Comparison of ENCODE assay signal across 10 cellular contexts in the genomic region with DNA sequence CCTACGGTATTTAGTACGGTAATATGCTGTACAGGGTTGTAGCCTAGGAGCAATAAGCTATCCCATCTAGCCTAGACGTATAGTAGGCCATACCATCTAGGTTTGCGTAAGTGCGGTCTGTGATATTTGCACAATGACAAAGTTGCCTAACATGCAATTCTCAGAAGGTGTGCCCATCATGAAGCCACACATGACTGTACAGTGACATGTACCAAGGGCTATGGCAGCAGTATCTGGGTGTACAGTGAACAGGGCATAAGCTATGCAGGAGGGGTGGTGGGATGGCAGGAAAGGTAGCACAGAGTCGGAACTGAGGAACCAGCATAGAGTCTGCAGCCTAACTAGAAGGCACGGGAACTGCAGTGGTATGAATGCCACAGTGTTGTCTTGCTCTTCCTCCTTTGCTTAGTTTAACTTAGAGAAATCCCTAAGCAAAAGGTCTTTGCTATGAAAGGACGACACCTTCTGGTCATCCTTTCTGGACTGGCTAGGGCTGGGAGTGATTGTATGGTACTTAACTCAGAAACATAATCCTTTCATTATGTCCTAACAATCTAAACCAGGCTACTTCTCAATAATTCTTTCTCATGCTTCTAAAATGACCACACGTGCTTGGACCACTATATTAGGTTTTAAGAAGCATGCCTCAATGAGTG.
DNase-seq lines count a peak whose midpoint lies in the region; ATAC-seq and TF ChIP-seq lines count a peak whose summit lies in the region.
"Had no signal": no experiment of that assay in that cellular context is flagged by ENCODE, and none has a peak within 500 bp of the region (broad histone marks: within the 10 kb centered on the region; RNA-seq: fewer than 3 reads in every experiment).

No MANE protein-coding gene starts in this region.

- no peaks in the 10 kb centered on the region for H3K27me3 ChIP-seq in GM23338 (ENCODE audit: insufficient read depth)
- H3K27me3 ChIP-seq in trophoblast cell (ENCODE audit: insufficient read depth, low read length): no peaks in the 10 kb centered on the region
- H3K27me3 ChIP-seq: body of pancreas, heart right ventricle had no signal

- H4K8ac ChIP-seq in trophoblast cell (ENCODE audit: low read depth, low read length): no peak overlapping the region

- H2BK120ac ChIP-seq in trophoblast cell (ENCODE audit: insufficient read depth, low read length, poor library complexity): no peak overlapping the region

- H3K4ac ChIP-seq in trophoblast cell (ENCODE audit: low read depth, low read length): no peak overlapping the region

- no peak overlapping the region for H2AK5ac ChIP-seq in trophoblast cell (ENCODE audit: low read length)

- no peak overlapping the region for H3K9ac ChIP-seq in trophoblast cell (ENCODE audit: low read length)

- ATAC-seq in GM23338: peak; percentile 87
- no peak for ATAC-seq in activated T-helper 17 cell treated with anti-CD3 and anti-CD28 coated beads, Interleukin-2, amount 50 U/mL, for 72 hours (replicated peaks)
- ATAC-seq: activated CD8-positive, alpha-beta T cell treated with anti-CD3 and anti-CD28 coated beads for 36 hours; body of pancreas had no signal

- no CpG with 5 or more reads among the region's 9 CpGs for WGBS in trophoblast cell (ENCODE audit: extremely low coverage, insufficient coverage, insufficient read length)

- H3K4me3 ChIP-seq in GM23338 (no peak overlapping the region), trophoblast cell (ENCODE audit: low read depth, low read length) (no peak overlapping the region)
- H3K4me3 ChIP-seq: body of pancreas, heart right ventricle had no signal

- H3K27me3 Mint-ChIP-seq in GM23338 (ENCODE audit: insufficient read depth, low read depth, poor library complexity): peaks cover 2% of the 10 kb centered on the region
- H3K27me3 Mint-ChIP-seq in activated T-helper 17 cell treated with anti-CD3 and anti-CD28 coated beads, Interleukin-2, amount 50 U/mL, for 72 hours: peaks cover 3% of the 10 kb centered on the region

- no peaks in the 10 kb centered on the region for H3K9me3 ChIP-seq in trophoblast cell (ENCODE audit: insufficient read depth, low read depth, low read length)
- H3K9me3 ChIP-seq: body of pancreas, heart right ventricle had no signal

- no peaks in the 10 kb centered on the region for H3K9me3 Mint-ChIP-seq in GM23338
- no peaks in the 10 kb centered on the region for H3K9me3 Mint-ChIP-seq in activated T-helper 17 cell treated with anti-CD3 and anti-CD28 coated beads, Interleukin-2, amount 50 U/mL, for 72 hours
- H3K9me3 Mint-ChIP-seq: activated CD8-positive, alpha-beta T cell treated with anti-CD3 and anti-CD28 coated beads for 36 hours had no signal

- H4K12ac ChIP-seq in trophoblast cell (ENCODE audit: low read depth, low read length): no peak overlapping the region

- no peak overlapping the region for H3K27ac ChIP-seq in GM23338 (ENCODE audit: low read depth)
- no peak overlapping the region for H3K27ac ChIP-seq in trophoblast cell (ENCODE audit: low read depth, low read length)
- H3K27ac ChIP-seq: body of pancreas, heart right ventricle had no signal

- no peaks in the 10 kb centered on the region for H4K20me1 ChIP-seq in GM23338 (replicated peaks; ENCODE audit: insufficient read depth)

- no peak overlapping the region for H3K4me2 ChIP-seq in GM23338
- H3K4me2 ChIP-seq in trophoblast cell (ENCODE audit: low read length): no peak overlapping the region

- no peaks in the 10 kb centered on the region for H3F3A ChIP-seq in GM23338 (replicated peaks; ENCODE audit: low read depth)

- H3K36me3 ChIP-seq in GM23338 (ENCODE audit: insufficient read depth) (no peaks in the 10 kb centered on the region), trophoblast cell (ENCODE audit: control insufficient read depth in 1 of 2, insufficient read depth in 2 of 2, low read length in 2 of 2) (no peaks in the 10 kb centered on the region)

- H3K14ac ChIP-seq in trophoblast cell (ENCODE audit: low read length): no peak overlapping the region

- H3K4me1 Mint-ChIP-seq in GM23338: peaks cover 16% of the 10 kb centered on the region
- no peaks in the 10 kb centered on the region for H3K4me1 Mint-ChIP-seq in activated T-helper 17 cell treated with anti-CD3 and anti-CD28 coated beads, Interleukin-2, amount 50 U/mL, for 72 hours

- H3K9me2 ChIP-seq in GM23338 (ENCODE audit: insufficient read depth): no peaks in the 10 kb centered on the region

- H4K91ac ChIP-seq in trophoblast cell (ENCODE audit: low read depth, low read length): no peak overlapping the region

- no peak overlapping the region for H2BK12ac ChIP-seq in trophoblast cell (ENCODE audit: low read length)

- H3K27ac Mint-ChIP-seq in GM23338: no peak overlapping the region
- no peak overlapping the region for H3K27ac Mint-ChIP-seq in activated T-helper 17 cell treated with anti-CD3 and anti-CD28 coated beads, Interleukin-2, amount 50 U/mL, for 72 hours
- H3K27ac Mint-ChIP-seq: activated CD8-positive, alpha-beta T cell treated with anti-CD3 and anti-CD28 coated beads for 36 hours had no signal

- H3K23ac ChIP-seq in trophoblast cell (ENCODE audit: low read length): peak overlapping the region; percentile 8

- no peaks in the 10 kb centered on the region for H3K36me3 Mint-ChIP-seq in GM23338 (ENCODE audit: low read depth)
- no peaks in the 10 kb centered on the region for H3K36me3 Mint-ChIP-seq in activated T-helper 17 cell treated with anti-CD3 and anti-CD28 coated beads, Interleukin-2, amount 50 U/mL, for 72 hours (ENCODE audit: low read depth)

- no peak overlapping the region for H2BK5ac ChIP-seq in trophoblast cell (ENCODE audit: low read depth, low read length, poor library complexity)

- H2AFZ ChIP-seq in GM23338: no peak overlapping the region
- no peak overlapping the region for H2AFZ ChIP-seq in trophoblast cell (ENCODE audit: insufficient read depth, low read length, poor library complexity)

- peak; percentile 58 for DNase-seq in GM23338 (ENCODE audit: low spot score)
- peak; percentile 40 for DNase-seq in NCI-H526 treated with DMSO at 0.1 percent for 48 hours (lab: John Stamatoyannopoulos, UW)
- DNase-seq in cerebellar cortex (ENCODE audit: low spot score): peak; percentile 22
- DNase-seq in trophoblast cell: peak; percentile 56 to 67
- no peak for DNase-seq in activated T-cell treated with anti-CD3 and anti-CD28 coated beads, Interleukin-2, amount 50 U/mL, for 1 hour
- no peak for DNase-seq in activated CD4-positive, alpha-beta T cell treated with anti-CD3 and anti-CD28 coated beads, Interleukin-2, amount 50 U/mL, for 4 hours
- DNase-seq: activated CD8-positive, alpha-beta T cell treated with anti-CD3 and anti-CD28 coated beads for 36 hours; body of pancreas; heart right ventricle had no signal

- H3K79me1 ChIP-seq in trophoblast cell (ENCODE audit: low read length): no peaks in the 10 kb centered on the region

- no peak overlapping the region for H3K4me3 Mint-ChIP-seq in GM23338
- no peak overlapping the region for H3K4me3 Mint-ChIP-seq in activated T-helper 17 cell treated with anti-CD3 and anti-CD28 coated beads, Interleukin-2, amount 50 U/mL, for 72 hours
- H3K4me3 Mint-ChIP-seq: activated CD8-positive, alpha-beta T cell treated with anti-CD3 and anti-CD28 coated beads for 36 hours had no signal

- TF ChIP-seq CTCF in GM23338 (conservative IDR thresholded peaks at IDR 0.05; ENCODE audit: low read depth in 2 of 2): peak; percentile 61 to 83

- H3K79me2 ChIP-seq in GM23338 (replicated peaks; ENCODE audit: insufficient read depth) (no peaks in the 10 kb centered on the region), trophoblast cell (ENCODE audit: control insufficient read depth, insufficient read depth, low read length, poor library complexity) (no peaks in the 10 kb centered on the region)

- peaks cover 12% of the 10 kb centered on the region; the same call in 1 of the 2 replicates for H3K4me1 ChIP-seq in GM23338 (ENCODE audit: insufficient read depth)
- H3K4me1 ChIP-seq in trophoblast cell (ENCODE audit: control insufficient read depth in 1 of 2, insufficient read depth in 2 of 2, low read length in 2 of 2): peaks cover 0 to 1% of the 10 kb centered on the region in 2 experiments
- H3K4me1 ChIP-seq: body of pancreas had no signal

- H3K18ac ChIP-seq in trophoblast cell (ENCODE audit: low read length): no peak overlapping the region

TF ChIP-seq in GM23338, 12 proteins besides CTCF, POLR2A, EP300 and RAD21 (continues in another document):
- TF ChIP-seq, protein P1, sequence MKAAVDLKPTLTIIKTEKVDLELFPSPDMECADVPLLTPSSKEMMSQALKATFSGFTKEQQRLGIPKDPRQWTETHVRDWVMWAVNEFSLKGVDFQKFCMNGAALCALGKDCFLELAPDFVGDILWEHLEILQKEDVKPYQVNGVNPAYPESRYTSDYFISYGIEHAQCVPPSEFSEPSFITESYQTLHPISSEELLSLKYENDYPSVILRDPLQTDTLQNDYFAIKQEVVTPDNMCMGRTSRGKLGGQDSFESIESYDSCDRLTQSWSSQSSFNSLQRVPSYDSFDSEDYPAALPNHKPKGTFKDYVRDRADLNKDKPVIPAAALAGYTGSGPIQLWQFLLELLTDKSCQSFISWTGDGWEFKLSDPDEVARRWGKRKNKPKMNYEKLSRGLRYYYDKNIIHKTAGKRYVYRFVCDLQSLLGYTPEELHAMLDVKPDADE (IDR thresholded peaks at IDR 0.05): no peak
- no peak for TF ChIP-seq EZH2phosphoT487 (IDR thresholded peaks at IDR 0.05; ENCODE audit: unreplicated experiment)
- TF ChIP-seq JUNB (IDR thresholded peaks at IDR 0.05; ENCODE audit: unreplicated experiment): no peak
- TF ChIP-seq NANOG (IDR thresholded peaks at IDR 0.05; ENCODE audit: borderline replicate concordance): no peak
- no peak for TF ChIP-seq ZNF331 (CRISPR knock-in tag; IDR thresholded peaks at IDR 0.05; ENCODE audit: low read depth)
- TF ChIP-seq CREB1 (CRISPR knock-in tag; IDR thresholded peaks at IDR 0.05; ENCODE audit: low read depth): no peak
- TF ChIP-seq POLR2AphosphoS5 (IDR thresholded peaks at IDR 0.05; ENCODE audit: low read depth): no peak
- TF ChIP-seq EZH2 (IDR thresholded peaks at IDR 0.05; ENCODE audit: low read depth, unreplicated experiment): no peak

Comparison
In these comparisons a context has a peak if more than half of its experiments do, and no peak if none do; other contexts are left out.
1. DNase-seq: peak in GM23338 (single experiment), NCI-H526 treated with DMSO at 0.1 percent for 48 hours (single experiment), cerebellar cortex (single experiment) and trophoblast cell (2 of 2); none in activated T-cell treated with anti-CD3 and anti-CD28 coated beads, Interleukin-2, amount 50 U/mL, for 1 hour (single experiment) and activated CD4-positive, alpha-beta T cell treated with anti-CD3 and anti-CD28 coated beads, Interleukin-2, amount 50 U/mL, for 4 hours (0 of 2).